10 cellular contexts compared by ENCODE assay signal in the genomic region with DNA sequence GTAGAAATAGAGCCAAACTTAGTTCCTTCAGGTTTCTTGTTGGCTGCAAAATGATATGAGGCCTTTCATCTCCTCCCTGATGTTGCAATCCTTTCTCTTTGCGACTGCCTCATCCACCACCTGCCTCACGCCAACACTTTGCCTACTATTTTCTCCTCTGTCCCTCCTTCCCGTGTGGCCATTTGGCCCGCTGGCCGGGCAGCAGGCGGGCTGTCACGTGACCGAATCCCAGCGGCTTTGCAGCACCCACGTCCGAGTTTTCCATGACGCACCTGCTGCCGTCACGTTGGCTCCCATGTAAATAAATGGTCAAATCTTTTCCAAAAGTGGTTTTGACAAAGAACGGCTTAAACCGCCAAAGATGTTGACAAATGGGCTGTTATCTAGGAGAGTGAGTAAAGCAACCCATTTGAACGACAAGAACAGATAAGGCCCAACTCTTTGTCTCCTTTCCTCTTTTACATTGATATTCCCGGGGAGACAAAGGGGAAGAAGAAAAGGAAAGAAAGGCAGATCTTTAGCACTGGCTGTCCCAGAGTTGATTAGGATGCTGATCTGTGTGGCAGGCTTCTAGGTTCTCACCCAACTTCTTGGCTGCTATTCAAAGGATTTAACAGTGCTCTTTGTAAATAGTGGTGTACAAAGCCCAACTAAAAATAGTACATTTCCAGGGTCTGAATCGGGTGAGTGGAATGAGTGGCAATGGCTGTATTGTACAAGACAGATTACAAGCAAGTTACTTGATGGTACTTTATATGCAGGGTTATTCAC.
DNase-seq lines count a peak whose midpoint lies in the region; ATAC-seq and TF ChIP-seq lines count a peak whose summit lies in the region.
"Had no signal": no experiment of that assay in that cellular context is flagged by ENCODE, and none has a peak within 500 bp of the region (broad histone marks: within the 10 kb centered on the region; RNA-seq: fewer than 3 reads in every experiment).

No MANE protein-coding gene starts in this region.

- TF ChIP-seq CTCF in fibroblast of mammary gland (conservative IDR thresholded peaks at IDR 0.05; ENCODE audit: control insufficient read depth, insufficient read depth, low read depth, low read length), result no peak
- no peak for TF ChIP-seq CTCF in neural progenitor cell (IDR thresholded peaks at IDR 0.05)

- peak; percentile 86 for DNase-seq in DMS153 treated with DMSO at 0.1 percent for 48 hours (lab: John Stamatoyannopoulos, UW; ENCODE audit: unreplicated experiment)
- peak; percentile 54 for DNase-seq in NCI-H510A (lab: John Stamatoyannopoulos, UW)
- DNase-seq in fibroblast of mammary gland (ENCODE audit: low read depth), result peak; percentile 83
- DNase-seq in neural progenitor cell (ENCODE audit: low spot score), result peak; percentile 46
- DNase-seq in activated T-cell treated with anti-CD3 and anti-CD28 coated beads, Interleukin-2, amount 50 U/mL, for 1 hour, result no peak
- DNase-seq: EL, NCI-H524 treated with DMSO at 0.1 percent for 48 hours had no signal

- H3K36me3 ChIP-seq in neural progenitor cell, result no peaks in the 10 kb centered on the region

- no peaks in the 10 kb centered on the region for H4K20me1 ChIP-seq in neural progenitor cell (ENCODE audit: low read depth)

- no peaks in the 10 kb centered on the region for H3K79me2 ChIP-seq in neural progenitor cell (ENCODE audit: low read depth)

- H3K36me3 Mint-ChIP-seq in neural progenitor cell, result no peaks in the 10 kb centered on the region

- peaks cover 3% of the 10 kb centered on the region for H3K27me3 Mint-ChIP-seq in neural progenitor cell (ENCODE audit: insufficient read depth, low read depth)

- no peak overlapping the region for H3K4me3 Mint-ChIP-seq in neural progenitor cell

- peaks cover 54% of the 10 kb centered on the region for H3K4me1 ChIP-seq in neural progenitor cell

- no peaks in the 10 kb centered on the region for H3K27me3 ChIP-seq in neural progenitor cell

- H3K27ac ChIP-seq in neural progenitor cell, result peak overlapping the region; percentile 52

- peaks cover 2% of the 10 kb centered on the region for H3K9me3 Mint-ChIP-seq in neural progenitor cell

- no peak overlapping the region for H3K27ac Mint-ChIP-seq in neural progenitor cell

- H3K4me3 ChIP-seq in fibroblast of mammary gland (ENCODE audit: control insufficient read depth, low read depth, low read length) (no peak overlapping the region), neural progenitor cell (no peak overlapping the region)

- ATAC-seq in GM21576 (IDR thresholded peaks at IDR 0.05; ENCODE audit: unreplicated experiment) (no peak), HG03378 (IDR thresholded peaks at IDR 0.05; ENCODE audit: unreplicated experiment) (no peak), GM21526 (IDR thresholded peaks at IDR 0.05; ENCODE audit: low FRiP score, unreplicated experiment) (no peak)

- H3K4me2 ChIP-seq in neural progenitor cell, result peak overlapping the region; percentile 36

- peak overlapping the region; percentile 38 for H2AFZ ChIP-seq in neural progenitor cell (replicated peaks)

- H3K9me3 ChIP-seq in neural progenitor cell (ENCODE audit: low read depth), result no peaks in the 10 kb centered on the region

- peaks cover 15% of the 10 kb centered on the region for H3F3A ChIP-seq in neural progenitor cell (ENCODE audit: low read depth)

- H3K9ac ChIP-seq in neural progenitor cell, result no peak overlapping the region

- peaks cover 16% of the 10 kb centered on the region for H3K4me1 Mint-ChIP-seq in neural progenitor cell
